In the genomic region with DNA sequence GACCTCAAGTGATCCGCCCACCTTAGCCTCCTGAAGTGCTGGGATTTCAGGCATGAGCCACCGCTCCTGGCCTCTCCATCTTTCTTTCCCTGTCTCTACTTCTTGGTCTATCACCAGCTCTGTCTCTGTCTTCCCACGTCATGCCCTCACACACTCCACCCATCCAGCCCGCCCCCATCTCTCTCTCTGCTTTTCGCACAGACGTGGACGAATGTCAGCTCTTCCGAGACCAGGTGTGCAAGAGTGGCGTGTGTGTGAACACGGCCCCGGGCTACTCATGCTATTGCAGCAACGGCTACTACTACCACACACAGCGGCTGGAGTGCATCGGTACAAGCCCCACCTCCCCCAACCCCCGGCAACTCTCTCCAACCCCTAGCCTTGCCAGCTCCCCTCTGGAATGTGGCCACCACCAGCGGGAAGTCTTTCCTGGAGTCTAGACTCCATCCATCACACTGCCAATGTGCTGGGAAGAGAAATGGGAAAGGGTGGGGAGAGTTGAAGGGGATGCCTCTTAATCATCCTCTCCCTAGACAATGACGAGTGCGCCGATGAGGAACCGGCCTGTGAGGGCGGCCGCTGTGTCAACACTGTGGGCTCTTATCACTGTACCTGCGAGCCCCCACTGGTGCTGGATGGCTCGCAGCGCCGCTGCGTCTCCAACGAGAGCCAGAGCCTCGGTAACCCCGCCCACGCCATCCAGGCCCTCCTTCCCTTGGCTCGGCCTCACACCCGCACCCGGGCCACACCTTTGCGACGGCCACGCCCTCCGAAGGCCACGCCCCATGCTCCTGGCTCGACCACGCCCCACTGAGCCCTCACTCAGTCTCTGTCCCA, we compare ENCODE assay signal across 10 cellular contexts. TPM values are rescaled to one million over a fixed set of nuclear protein-coding genes. Genes with fewer than 3 reads are reported as not detected.
DNase-seq lines count a peak whose midpoint lies in the region; ATAC-seq, FAIRE-seq and TF ChIP-seq lines count a peak whose summit lies in the region.
"Had no signal": no experiment of that assay in that cellular context is flagged by ENCODE, and none has a peak within 500 bp of the region (broad histone marks: within the 10 kb centered on the region; RNA-seq: fewer than 3 reads in every experiment).

No MANE protein-coding gene starts in this region.

- no peaks in the 10 kb centered on the region for H3K27me3 ChIP-seq in esophagus muscularis mucosa
- no peaks in the 10 kb centered on the region for H3K27me3 ChIP-seq in small intestine (ENCODE audit: control insufficient read depth in 2 of 2, insufficient read depth in 2 of 2, low read length in 2 of 2)
- H3K27me3 ChIP-seq: upper lobe of left lung had no signal

- H3K9me3 ChIP-seq in esophagus muscularis mucosa: no peaks in the 10 kb centered on the region
- H3K9me3 ChIP-seq in small intestine (ENCODE audit: control insufficient read depth, low read depth): no peaks in the 10 kb centered on the region
- H3K9me3 ChIP-seq: upper lobe of left lung had no signal

- intact Hi-C loops in esophagus muscularis mucosa (cut with DNase I): no loop called here

- peaks cover 26% of the 10 kb centered on the region for H3K36me3 Mint-ChIP-seq in activated CD4-positive, alpha-beta T cell treated with anti-CD3 and anti-CD28 coated beads, Interleukin-2, amount 10 ng/mL, durations not matched to agents 7 days and 5 days (ENCODE audit: low read depth)

- no peak for TF ChIP-seq POLR2A in esophagus muscularis mucosa (IDR thresholded peaks at IDR 0.05; ENCODE audit: low read depth)

- DNase-seq in activated CD4-positive, alpha-beta T cell treated with anti-CD3 and anti-CD28 coated beads, Interleukin-2, amount 50 U/mL, for 48 hours: peak; percentile 43 to 46
- no peak for DNase-seq in activated CD4-positive, alpha-beta T cell treated with anti-CD3 and anti-CD28 coated beads, Interleukin-2, amount 10 ng/mL, durations not matched to agents 7 days and 5 days
- DNase-seq in NCI-H82 (lab: John Stamatoyannopoulos, UW) (peak; percentile 97), esophagus muscularis mucosa (ENCODE audit: extremely low spot score) (no peak), small intestine (peak; percentile 70)
- no peak for DNase-seq in activated CD8-positive, alpha-beta memory T cell treated with anti-CD3 and anti-CD28 coated beads, Interleukin-2, amount 50 U/mL, for 4 hours
- DNase-seq: SIG-M5 had no signal

- WGBS in esophagus muscularis mucosa: 58% methylated on average over 37 of the region's 41 CpGs
- 45 to 64% (median 55%) methylated on average over 41 of the region's 41 CpGs for WGBS in small intestine, 3 donors

- peak overlapping the region in 3 of 4 donors; percentile 23 to 62 (median 34) for H3K27ac ChIP-seq in esophagus muscularis mucosa (replicated peaks in 1 of 4)
- peak overlapping the region in 1 of 2 donors; percentile 11 for H3K27ac ChIP-seq in small intestine (ENCODE audit: low read depth in 1 of 2, low read length in 1 of 2)
- H3K27ac ChIP-seq: upper lobe of left lung had no signal

- no peaks in the 10 kb centered on the region for H3K9me3 Mint-ChIP-seq in activated CD4-positive, alpha-beta T cell treated with anti-CD3 and anti-CD28 coated beads, Interleukin-2, amount 10 ng/mL, durations not matched to agents 7 days and 5 days

- TF ChIP-seq EP300 in esophagus muscularis mucosa (IDR thresholded peaks at IDR 0.05): no peak

- no peak for TF ChIP-seq CTCF in esophagus muscularis mucosa (IDR thresholded peaks at IDR 0.05)

- peaks cover 0 to 21% (median 11%) of the 10 kb centered on the region in 4 donors for H3K4me1 ChIP-seq in esophagus muscularis mucosa
- no peaks in the 10 kb centered on the region for H3K4me1 ChIP-seq in small intestine (ENCODE audit: control insufficient read depth in 2 of 2, insufficient read depth in 1 of 2, low read depth in 1 of 2, low read length in 1 of 2)

- peaks cover 19% of the 10 kb centered on the region for H3K4me1 Mint-ChIP-seq in activated CD4-positive, alpha-beta T cell treated with anti-CD3 and anti-CD28 coated beads, Interleukin-2, amount 10 ng/mL, durations not matched to agents 7 days and 5 days

- POLR2A ChIA-PET in activated CD4-positive, alpha-beta T cell treated with anti-CD3 and anti-CD28 coated beads, Interleukin-2, amount 10 ng/mL, durations not matched to agents 7 days and 5 days (lab: Charles Lee): no interaction called here

- peaks cover 13 to 92% (median 72%) of the 10 kb centered on the region in 4 donors for H3K36me3 ChIP-seq in esophagus muscularis mucosa
- H3K36me3 ChIP-seq in small intestine (ENCODE audit: control insufficient read depth in 2 of 2, insufficient read depth in 2 of 2, low read length in 2 of 2): peaks cover 13 to 21% of the 10 kb centered on the region in 2 donors

- H3K27ac Mint-ChIP-seq in activated CD4-positive, alpha-beta T cell treated with anti-CD3 and anti-CD28 coated beads, Interleukin-2, amount 10 ng/mL, durations not matched to agents 7 days and 5 days: no peak overlapping the region

- no peaks in the 10 kb centered on the region for H3K27me3 Mint-ChIP-seq in activated CD4-positive, alpha-beta T cell treated with anti-CD3 and anti-CD28 coated beads, Interleukin-2, amount 10 ng/mL, durations not matched to agents 7 days and 5 days

- ATAC-seq in GM18517 (IDR thresholded peaks at IDR 0.05; ENCODE audit: unreplicated experiment) (no peak), HG03175 (IDR thresholded peaks at IDR 0.05; ENCODE audit: unreplicated experiment) (no peak)

- no peak for FAIRE-seq in small intestine (lab: Jason Lieb, UNC)

- CTCF ChIA-PET in activated CD4-positive, alpha-beta T cell treated with anti-CD3 and anti-CD28 coated beads, Interleukin-2, amount 10 ng/mL, durations not matched to agents 7 days and 5 days (lab: Charles Lee): interaction anchor here (0.9 to 4.8 kb wide), 3 partner anchors 11 to 100 kb away, joined by 3 to 31 read pairs (median 4); no protein-coding TSS in a partner anchor

- no peak overlapping the region for H3K4me3 ChIP-seq in esophagus muscularis mucosa
- no peak overlapping the region for H3K4me3 ChIP-seq in small intestine (ENCODE audit: low read depth in 1 of 2, low read length in 2 of 2)
- H3K4me3 ChIP-seq: upper lobe of left lung had no signal

- no peak overlapping the region for H3K4me3 Mint-ChIP-seq in activated CD4-positive, alpha-beta T cell treated with anti-CD3 and anti-CD28 coated beads, Interleukin-2, amount 10 ng/mL, durations not matched to agents 7 days and 5 days

RNA-seq across cellular contexts. Expression of a gene that starts 22.5 kb away (rescaled TPM):
- 10 to 100 TPM; 71.3 to 75.7 TPM for total RNA-seq in activated CD4-positive, alpha-beta T cell treated with anti-CD3 and anti-CD28 coated beads, Interleukin-2, amount 10 ng/mL, durations not matched to agents 7 days and 5 days
- total RNA-seq in esophagus muscularis mucosa: 100 to 1,000 TPM; 358 to 430 (median 397) TPM
- polyA plus RNA-seq in small intestine: 100 to 1,000 TPM in 1 of 3 donors, 10 to 100 TPM in 2; 63.3 to 162 (median 69.2) TPM

RNA-seq across cellular contexts. Expression of a gene that starts 46.9 kb away (rescaled TPM):
- 100 to 1,000 TPM; 147 to 158 TPM for total RNA-seq in activated CD4-positive, alpha-beta T cell treated with anti-CD3 and anti-CD28 coated beads, Interleukin-2, amount 10 ng/mL, durations not matched to agents 7 days and 5 days
- total RNA-seq in esophagus muscularis mucosa: 10 to 100 TPM; 39.5 to 82.7 (median 52.7) TPM
- 10 to 100 TPM; 56.6 to 70.3 (median 64.2) TPM for polyA plus RNA-seq in small intestine

Comparison
In these comparisons a context has a peak if more than half of its experiments do, and no peak if none do; other contexts are left out.
1. DNase-seq: peak in activated CD4-positive, alpha-beta T cell treated with anti-CD3 and anti-CD28 coated beads, Interleukin-2, amount 50 U/mL, for 48 hours (2 of 2), NCI-H82 (single experiment) and small intestine (single experiment); none in activated CD4-positive, alpha-beta T cell treated with anti-CD3 and anti-CD28 coated beads, Interleukin-2, amount 10 ng/mL, durations not matched to agents 7 days and 5 days (single experiment), esophagus muscularis mucosa (single experiment) and activated CD8-positive, alpha-beta memory T cell treated with anti-CD3 and anti-CD28 coated beads, Interleukin-2, amount 50 U/mL, for 4 hours (single experiment).
2. RNA of a gene that starts 22.5 kb away (total RNA-seq): 358 to 430 TPM in esophagus muscularis mucosa; 71.3 to 75.7 TPM in activated CD4-positive, alpha-beta T cell treated with anti-CD3 and anti-CD28 coated beads, Interleukin-2, amount 10 ng/mL, durations not matched to agents 7 days and 5 days; every median in the first group is over 4 times any median in the second.